Comparison of ENCODE assay signal across 10 cellular contexts in genomic region chr1:119367332-119368124, GRCh38. TPM values are rescaled to one million over a fixed set of nuclear protein-coding genes. Genes with fewer than 3 reads are reported as not detected.
DNase-seq lines count a peak whose midpoint lies in the region; ATAC-seq and TF ChIP-seq lines count a peak whose summit lies in the region.
"Had no signal": no experiment of that assay in that cellular context is flagged by ENCODE, and none has a peak within 500 bp of the region (broad histone marks: within the 10 kb centered on the region; RNA-seq: fewer than 3 reads in every experiment).

No MANE protein-coding gene starts in this region.

- no peaks in the 10 kb centered on the region for H3K9me3 ChIP-seq in HCT116 (ENCODE audit: control insufficient read depth in 1 of 2, insufficient read depth in 1 of 2, low read depth in 1 of 2, low read length in 2 of 2)
- H3K9me3 ChIP-seq in RWPE2 (ENCODE audit: severe bottlenecking) = no peaks in the 10 kb centered on the region
- H3K9me3 ChIP-seq: SJSA1 had no signal

- peak; percentile 69 to 95 (median 87) for TF ChIP-seq CTCF in HCT116 (IDR thresholded peaks at IDR 0.05 in 2 of 3, conservative IDR thresholded peaks at IDR 0.05 in 1 of 3; ENCODE audit: borderline replicate concordance in 1 of 3, insufficient read depth in 1 of 3, low read depth in 2 of 3, low read length in 2 of 3)
- peak; percentile 96 for TF ChIP-seq CTCF in RWPE2 (IDR thresholded peaks at IDR 0.05; ENCODE audit: poor library complexity, severe bottlenecking)

- H3K4me2 ChIP-seq in HCT116 (ENCODE audit: low read length) = no peak overlapping the region

- peak; percentile 84 for TF ChIP-seq RAD21 in HCT116 (IDR thresholded peaks at IDR 0.05; ENCODE audit: low read depth)

- CTCF ChIA-PET in HCT116 (lab: Charles Lee) (interaction anchor here (0.7 to 2.9 kb wide), 7 partner anchors 17 to 1290 kb away, joined by 3 to 18 read pairs (median 3); partner anchors contain the start of gene WARS2), T-cell (lab: Charles Lee) (interaction anchor here in 1 of 2 donors (0.6 kb wide), 1 partner anchor 172 kb away, joined by 4 read pairs; no protein-coding TSS in a partner anchor)

- H3K27me3 ChIP-seq in HCT116 (ENCODE audit: insufficient read depth, low read length) (peaks cover 12% of the 10 kb centered on the region; the same call in 1 of the 2 replicates), RWPE2 (ENCODE audit: insufficient read depth, poor library complexity, severe bottlenecking) (no peaks in the 10 kb centered on the region)
- H3K27me3 ChIP-seq: SJSA1 had no signal

- no peaks in the 10 kb centered on the region for H3K36me3 Mint-ChIP-seq in T-cell
- H3K36me3 Mint-ChIP-seq: naive B cell had no signal

- H3K79me2 ChIP-seq in HCT116 (ENCODE audit: insufficient read depth, low read length) = no peaks in the 10 kb centered on the region

- intact Hi-C loops in HCT116 (cut with micrococcal nuclease) = loop anchor here (1.0 to 2.0 kb wide), 5 partner anchors 51 to 1290 kb away; no protein-coding TSS in a partner anchor

- H3K27ac ChIP-seq in HCT116 (ENCODE audit: low read depth, low read length) (no peak overlapping the region), RWPE2 (ENCODE audit: poor library complexity, severe bottlenecking) (no peak overlapping the region)
- H3K27ac ChIP-seq: SJSA1 had no signal

- no peaks in the 10 kb centered on the region for H3K9me2 ChIP-seq in HCT116 (ENCODE audit: insufficient read depth)

- H3K4me3 ChIP-seq in HCT116 (replicated peaks in 1 of 2; ENCODE audit: low read depth in 1 of 2, low read length in 2 of 2) (no peak overlapping the region), RWPE2 (ENCODE audit: severe bottlenecking) (no peak overlapping the region), skeletal muscle cell (ENCODE audit: low read depth, low read length) (no peak overlapping the region)
- H3K4me3 ChIP-seq: SJSA1 had no signal

- POLR2A ChIA-PET in HCT116 (lab: Charles Lee) (no interaction called here), T-cell (lab: Charles Lee) (no interaction called here)

- no peak for TF ChIP-seq POLR2A in HCT116 (IDR thresholded peaks at IDR 0.05; ENCODE audit: borderline replicate concordance, extremely low read depth, insufficient read depth, insufficient read length)

- H3K27me3 Mint-ChIP-seq in T-cell = peaks cover 25 to 35% of the 10 kb centered on the region in 2 donors

- RAD21 ChIA-PET in HCT116 (lab: Charles Lee; ENCODE audit: low non-redundant PET in 1 of 2, low total read pairs in 2 of 2, uncharacterized antibody in 2 of 2, unreplicated experiment in 2 of 2) = no interaction called here

- H3K4me3 Mint-ChIP-seq in T-cell = no peak overlapping the region
- H3K4me3 Mint-ChIP-seq: naive B cell had no signal

- no peak overlapping the region for H3K27ac Mint-ChIP-seq in T-cell
- H3K27ac Mint-ChIP-seq: naive B cell had no signal

- H3K9me3 Mint-ChIP-seq in T-cell = no peaks in the 10 kb centered on the region
- H3K9me3 Mint-ChIP-seq: naive B cell had no signal

- H3K4me1 ChIP-seq in HCT116 (ENCODE audit: control insufficient read depth in 1 of 2, insufficient read depth in 2 of 2, low read length in 2 of 2) = no peaks in the 10 kb centered on the region
- peaks cover 8% of the 10 kb centered on the region for H3K4me1 ChIP-seq in RWPE2 (ENCODE audit: insufficient read depth, poor library complexity, severe bottlenecking)
- H3K4me1 ChIP-seq: SJSA1 had no signal

- DNase-seq in COLO829 (ENCODE audit: low spot score) (peak; percentile 61), HCT116 (ENCODE audit: low read depth, low spot score) (peak; percentile 27), RWPE2 (ENCODE audit: low spot score) (no peak), germinal center (ENCODE audit: low spot score) (peak; percentile 7), skeletal muscle cell (ENCODE audit: low read depth) (peak; percentile 14), T-cell (no peak), NCI-H2107 treated with DMSO at 0.1 percent for 48 hours (lab: John Stamatoyannopoulos, UW; ENCODE audit: unreplicated experiment) (no peak), cortex of kidney (lab: John Stamatoyannopoulos, UW) (no peak)
- DNase-seq: naive B cell had no signal

- no peaks in the 10 kb centered on the region for H4K20me1 ChIP-seq in HCT116 (ENCODE audit: insufficient read depth)

- H3K9ac ChIP-seq in HCT116 (ENCODE audit: low read length) = no peak overlapping the region

- H3K4me1 Mint-ChIP-seq in T-cell = no peaks in the 10 kb centered on the region
- H3K4me1 Mint-ChIP-seq: naive B cell had no signal

- H2AFZ ChIP-seq in HCT116 (ENCODE audit: low read depth, low read length, poor library complexity, severe bottlenecking) = no peak overlapping the region

- H3K36me3 ChIP-seq in HCT116 (ENCODE audit: control insufficient read depth in 1 of 2, insufficient read depth in 2 of 2, low read length in 2 of 2) (no peaks in the 10 kb centered on the region), RWPE2 (ENCODE audit: low read depth) (no peaks in the 10 kb centered on the region)
- H3K36me3 ChIP-seq: SJSA1 had no signal

- no TSS peak for BruUV-seq in HCT116 (replicated peaks; lab: Mats Ljungman, UMichigan)

- ATAC-seq in HCT116 (peak; percentile 79), RWPE2 (ENCODE audit: low read depth) (peak; percentile 72), T-cell (replicated peaks in 1 of 4) (no peak)

TF ChIP-seq in HCT116, 20 proteins besides CTCF, POLR2A, EP300 and RAD21:
- TF ChIP-seq EZH2 (IDR thresholded peaks at IDR 0.05) (no peak), POLR2AphosphoS5 (IDR thresholded peaks at IDR 0.05; ENCODE audit: low read depth, low read length) (no peak), ELF1 (IDR thresholded peaks at IDR 0.05; ENCODE audit: borderline replicate concordance, low read depth) (no peak), EGR1 (IDR thresholded peaks at IDR 0.05; ENCODE audit: low read depth) (no peak), MAX (IDR thresholded peaks at IDR 0.05) (no peak), JUND (IDR thresholded peaks at IDR 0.05) (no peak), CBX3 (IDR thresholded peaks at IDR 0.05; ENCODE audit: low read depth) (no peak), ZNF274 (IDR thresholded peaks at IDR 0.05; ENCODE audit: low read depth, low read length) (no peak)

RNA-seq across cellular contexts. Expression of gene HAO2, which starts 1.1 kb away (rescaled TPM):
- total RNA-seq in HCT116 (2021; ENCODE audit: unreplicated experiment) (not detected), T-cell (not detected)
- polyA plus RNA-seq in HCT116 (2012) = not detected in 2 replicates
- total RNA-seq: SJSA1 had no signal

RNA-seq across cellular contexts. Expression of gene HSD3B2, which starts 47.4 kb away (rescaled TPM):
- total RNA-seq in HCT116 (2021; ENCODE audit: unreplicated experiment) (1.4 TPM), T-cell (1 to 10 TPM in 2 of 5 donors, under 1 TPM in 1, not detected in 2; 0.59 to 2.6 (median 1.1) TPM)
- polyA plus RNA-seq in HCT116 (2012) = not detected in 2 replicates
- total RNA-seq: SJSA1 had no signal

Comparison
In these comparisons a context has a peak if more than half of its experiments do, and no peak if none do; other contexts are left out.
1. DNase-seq: peak in COLO829 (single experiment), HCT116 (single experiment), germinal center (single experiment) and skeletal muscle cell (single experiment); none in RWPE2 (single experiment), T-cell (0 of 34), NCI-H2107 treated with DMSO at 0.1 percent for 48 hours (single experiment) and cortex of kidney (single experiment).
2. ATAC-seq: peak in HCT116 (single experiment) and RWPE2 (single experiment); none in T-cell (0 of 4).